In genomic region chr19:41937525-41937924, GRCh38 we compare ENCODE assay signal across 13 cellular contexts. TPM values are rescaled to one million over a fixed set of nuclear protein-coding genes. Genes with fewer than 3 reads are reported as not detected.
DNase-seq lines count a peak whose midpoint lies in the region; ATAC-seq and TF ChIP-seq lines count a peak whose summit lies in the region.
"Had no signal": no experiment of that assay in that cellular context is flagged by ENCODE, and none has a peak within 500 bp of the region (broad histone marks: within the 10 kb centered on the region; RNA-seq: fewer than 3 reads in every experiment).

No MANE protein-coding gene starts in this region.

- H3K36me3 ChIP-seq in CD4-positive, alpha-beta memory T cell (ENCODE audit: insufficient read depth, low read length) = no peaks in the 10 kb centered on the region
- no peaks in the 10 kb centered on the region for H3K36me3 ChIP-seq in Karpas-422 (ENCODE audit: insufficient read depth, low read length)
- H3K36me3 ChIP-seq in endodermal cell (ENCODE audit: control insufficient read depth, insufficient read depth, low read length) = no peaks in the 10 kb centered on the region

- no peaks in the 10 kb centered on the region for H4K20me1 ChIP-seq in Karpas-422 (ENCODE audit: insufficient read depth, low read depth, low read length)

- no peak for ATAC-seq in HG02798 (IDR thresholded peaks at IDR 0.05; ENCODE audit: poor library complexity, unreplicated experiment)
- no peak for ATAC-seq in GM18858 (IDR thresholded peaks at IDR 0.05; ENCODE audit: unreplicated experiment)

- DNase-seq in CD4-positive, alpha-beta memory T cell = no peak
- DNase-seq in Karpas-422 (peak; percentile 75), endodermal cell (peak; percentile 46), epidermal melanocyte (ENCODE audit: insufficient read length, low spot score) (no peak)
- DNase-seq: activated CD8-positive, alpha-beta memory T cell treated with anti-CD3 and anti-CD28 coated beads, Interleukin-2, amount 50 U/mL, for 4 hours; GF-D8; NCI-H1092 treated with DMSO at 0.1 percent for 48 hours; NCI-H446 treated with DMSO at 0.1 percent for 48 hours had no signal

- peaks cover 37% of the 10 kb centered on the region for H3K4me1 ChIP-seq in CD4-positive, alpha-beta memory T cell (ENCODE audit: insufficient read depth, low read length)
- peaks cover 72% of the 10 kb centered on the region for H3K4me1 ChIP-seq in Karpas-422 (ENCODE audit: low read length)
- H3K4me1 ChIP-seq in endodermal cell (ENCODE audit: control insufficient read depth, insufficient read depth, low read length) = no peaks in the 10 kb centered on the region

- H3K27me3 ChIP-seq in CD4-positive, alpha-beta memory T cell (ENCODE audit: insufficient read depth, low read length) = no peaks in the 10 kb centered on the region
- no peaks in the 10 kb centered on the region for H3K27me3 ChIP-seq in Karpas-422 (ENCODE audit: low read length)
- peaks cover 79% of the 10 kb centered on the region for H3K27me3 ChIP-seq in endodermal cell (ENCODE audit: control insufficient read depth, insufficient read depth, low read length, poor library complexity, severe bottlenecking)

- H3K27ac ChIP-seq in CD4-positive, alpha-beta memory T cell (ENCODE audit: low read depth, low read length) = no peak overlapping the region
- H3K27ac ChIP-seq in Karpas-422 (ENCODE audit: low read length) = peak overlapping the region; percentile 87
- H3K27ac ChIP-seq in endodermal cell (ENCODE audit: low read depth, low read length) = no peak overlapping the region
- H3K27ac ChIP-seq: coronary artery had no signal

- H2AFZ ChIP-seq in Karpas-422 (ENCODE audit: low read length) = no peak overlapping the region

- TF ChIP-seq CTCF in endodermal cell (conservative IDR thresholded peaks at IDR 0.05) = no peak

- H3K4me3 Mint-ChIP-seq in CD4-positive, alpha-beta memory T cell = peak overlapping the region in 6 of 8 donors; percentile 1 to 31 (median 27)
- H3K4me3 Mint-ChIP-seq in endodermal cell = no peak overlapping the region

- H3K4me3 ChIP-seq in CD4-positive, alpha-beta memory T cell (ENCODE audit: low read length in 2 of 2) = no peak overlapping the region
- H3K4me3 ChIP-seq in Karpas-422 (ENCODE audit: low read length) (peak overlapping the region; percentile 46; the same call in 1 of the 2 replicates), endodermal cell (ENCODE audit: low read length) (no peak overlapping the region)
- H3K4me3 ChIP-seq: coronary artery had no signal

- no peaks in the 10 kb centered on the region for H3K9me3 Mint-ChIP-seq in CD4-positive, alpha-beta memory T cell
- no peaks in the 10 kb centered on the region for H3K9me3 Mint-ChIP-seq in endodermal cell

- intact Hi-C loops in CD4-positive, alpha-beta memory T cell (cut with micrococcal nuclease) = loop anchor here (1.0 kb wide), 1 partner anchor 8 kb away; no protein-coding TSS in a partner anchor

- CTCF ChIA-PET in CD4-positive, alpha-beta memory T cell (lab: Charles Lee; ENCODE audit: partially characterized antibody) = interaction anchor here (1.0 to 2.3 kb wide), 9 partner anchors 8 to 86 kb away, joined by 3 to 13 read pairs (median 5); partner anchors contain the start of genes ERFL and RPS19

- H3K9me2 ChIP-seq in Karpas-422 (replicated peaks; ENCODE audit: insufficient read depth, low read length) = no peaks in the 10 kb centered on the region

- no peaks in the 10 kb centered on the region for H3K9me3 ChIP-seq in CD4-positive, alpha-beta memory T cell (ENCODE audit: control insufficient read depth in 1 of 2, low read length in 2 of 2)
- no peaks in the 10 kb centered on the region for H3K9me3 ChIP-seq in Karpas-422 (ENCODE audit: low read length)
- H3K9me3 ChIP-seq in endodermal cell (ENCODE audit: control insufficient read depth, low read length) = no peaks in the 10 kb centered on the region

- 42 to 63% methylated on average over 7 to 10 of the region's 10 CpGs for WGBS in endodermal cell (ENCODE audit: insufficient coverage in 1 of 2, insufficient read length in 1 of 2), 2 experiments

- H3K9ac ChIP-seq in Karpas-422 (ENCODE audit: low read length) (peak overlapping the region; percentile 74), endodermal cell (ENCODE audit: extremely low read depth, low read length, poor library complexity, severe bottlenecking) (no peak overlapping the region)

- H3K79me2 ChIP-seq in Karpas-422 (ENCODE audit: low read length) = no peaks in the 10 kb centered on the region

- H3K4me2 ChIP-seq in Karpas-422 (ENCODE audit: low read depth, low read length, poor library complexity, severe bottlenecking) = peak overlapping the region; percentile 56

- H3K4me1 Mint-ChIP-seq in CD4-positive, alpha-beta memory T cell = peaks cover 22 to 58% (median 34%) of the 10 kb centered on the region in 4 donors
- no peaks in the 10 kb centered on the region for H3K4me1 Mint-ChIP-seq in endodermal cell

- POLR2A ChIA-PET in CD4-positive, alpha-beta memory T cell (lab: Charles Lee; ENCODE audit: partially characterized antibody) = interaction anchor here (0.9 to 2.2 kb wide), 8 partner anchors 8 to 78 kb away, joined by 3 to 8 read pairs (median 6); partner anchors contain the start of genes RABAC1 and RPS19

- no peaks in the 10 kb centered on the region for H3K36me3 Mint-ChIP-seq in CD4-positive, alpha-beta memory T cell
- no peaks in the 10 kb centered on the region for H3K36me3 Mint-ChIP-seq in endodermal cell (ENCODE audit: low read depth)

- H3K27ac Mint-ChIP-seq in CD4-positive, alpha-beta memory T cell = peak overlapping the region; percentile 22 to 86 (median 45)
- no peak overlapping the region for H3K27ac Mint-ChIP-seq in endodermal cell

- peaks cover 1 to 8% of the 10 kb centered on the region in 2 donors for H3K27me3 Mint-ChIP-seq in CD4-positive, alpha-beta memory T cell
- peaks cover 78% of the 10 kb centered on the region for H3K27me3 Mint-ChIP-seq in endodermal cell (ENCODE audit: insufficient read depth)

RNA-seq across cellular contexts. Expression of gene ERFL, which starts 9.3 kb away (rescaled TPM):
- total RNA-seq in CD4-positive, alpha-beta memory T cell = 1 to 10 TPM; 6.6 to 9.2 TPM
- under 1 TPM in 1 of 2 donors, not detected in 1; 0.11 TPM for polyA plus RNA-seq in CD4-positive, alpha-beta memory T cell
- 3.8 and 5.5 TPM in 2 replicates for total RNA-seq in Karpas-422 (2014; rRNA removed; shearing (Covaris generic); ENCODE audit: low replicate concordance)
- total RNA-seq in endodermal cell = under 1 TPM; 0.13 to 0.53 TPM
- 0.25 TPM for polyA plus RNA-seq in endodermal cell (2013, experiment 1 of 2)
- polyA plus RNA-seq in endodermal cell (2013, experiment 2 of 2) = 0.29 TPM
- total RNA-seq: lung microvascular endothelial cell had no signal

RNA-seq across cellular contexts. Expression of gene RABAC1, which starts 21.6 kb away (rescaled TPM):
- total RNA-seq in CD4-positive, alpha-beta memory T cell = 100 to 1,000 TPM in 1 of 2 experiments, 10 to 100 TPM in 1; 97.4 to 100 TPM
- 100 to 1,000 TPM; 198 to 256 TPM for polyA plus RNA-seq in CD4-positive, alpha-beta memory T cell
- total RNA-seq in Karpas-422 (2014; rRNA removed; shearing (Covaris generic); ENCODE audit: low replicate concordance) = 270 and 367 TPM in 2 replicates
- 100 to 1,000 TPM; 114 to 122 TPM for total RNA-seq in endodermal cell
- 91.4 TPM for polyA plus RNA-seq in endodermal cell (2013, experiment 1 of 2)
- polyA plus RNA-seq in endodermal cell (2013, experiment 2 of 2) = 79.9 TPM

RNA-seq across cellular contexts. Expression of gene ARHGEF1, which starts 54.5 kb away (rescaled TPM):
- 100 to 1,000 TPM; 956 to 992 TPM for total RNA-seq in CD4-positive, alpha-beta memory T cell
- 100 to 1,000 TPM; 140 to 325 TPM for polyA plus RNA-seq in CD4-positive, alpha-beta memory T cell
- 136 and 137 TPM in 2 replicates for total RNA-seq in Karpas-422 (2014; rRNA removed; shearing (Covaris generic); ENCODE audit: low replicate concordance)
- 100 to 1,000 TPM in 1 of 2 donors, 10 to 100 TPM in 1; 89.9 to 116 TPM for total RNA-seq in endodermal cell
- 48.7 TPM for polyA plus RNA-seq in endodermal cell (2013, experiment 1 of 2)
- 35.1 TPM for polyA plus RNA-seq in endodermal cell (2013, experiment 2 of 2)

RNA-seq across cellular contexts. Expression of gene ATP1A3, which starts 56.5 kb away (rescaled TPM):
- total RNA-seq in CD4-positive, alpha-beta memory T cell = 1 to 10 TPM; 2.7 to 3.5 TPM
- under 1 TPM; 0.89 to 0.95 TPM for polyA plus RNA-seq in CD4-positive, alpha-beta memory T cell
- total RNA-seq in Karpas-422 (2014; rRNA removed; shearing (Covaris generic); ENCODE audit: low replicate concordance) = 22.4 and 26.6 TPM in 2 replicates
- 1 to 10 TPM in 1 of 2 donors, under 1 TPM in 1; 0.69 to 1.0 TPM for total RNA-seq in endodermal cell
- 28.4 TPM for polyA plus RNA-seq in endodermal cell (2013, experiment 1 of 2)
- polyA plus RNA-seq in endodermal cell (2013, experiment 2 of 2) = 21.8 TPM
- total RNA-seq: lung microvascular endothelial cell, osteocyte had no signal

Comparison
In these comparisons a context has a peak if more than half of its experiments do, and no peak if none do; other contexts are left out.
1. DNase-seq: peak in Karpas-422 (single experiment) and endodermal cell (single experiment); none in CD4-positive, alpha-beta memory T cell (0 of 5) and epidermal melanocyte (single experiment).